8 cellular contexts compared by ENCODE assay signal in the genomic region with DNA sequence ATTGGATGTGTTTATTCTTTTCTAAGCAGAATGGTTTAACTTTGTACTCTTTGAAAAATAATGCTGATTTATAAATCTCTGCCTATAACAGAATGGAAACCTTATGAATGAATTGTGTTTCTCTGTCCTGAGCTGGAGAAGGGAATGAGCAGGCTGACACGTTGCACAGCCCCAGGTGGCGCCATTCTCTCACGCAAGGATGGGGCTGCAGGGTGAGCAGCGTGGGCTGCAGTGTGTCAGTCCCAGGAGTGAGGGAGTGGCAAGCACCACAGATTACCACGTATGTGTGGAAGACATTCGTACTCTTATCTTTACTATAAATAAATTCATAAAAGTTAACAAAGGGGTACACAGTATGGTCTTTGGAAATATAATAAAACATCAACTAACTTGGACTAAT. TPM values are rescaled to one million over a fixed set of nuclear protein-coding genes. Genes with fewer than 3 reads are reported as not detected.
DNase-seq lines count a peak whose midpoint lies in the region; ATAC-seq and TF ChIP-seq lines count a peak whose summit lies in the region.

No MANE protein-coding gene starts in this region.

- H3K4me3 Mint-ChIP-seq in endothelial cell (ENCODE audit: unreplicated experiment) (no peak overlapping the region), naive B cell (no peak overlapping the region)

- no peaks in the 10 kb centered on the region for H3K4me1 Mint-ChIP-seq in endothelial cell (ENCODE audit: unreplicated experiment)
- peaks cover 0 to 2% (median 0%) of the 10 kb centered on the region in 3 donors for H3K4me1 Mint-ChIP-seq in naive B cell

- H3K27ac Mint-ChIP-seq in endothelial cell (ENCODE audit: unreplicated experiment) (no peak overlapping the region), naive B cell (no peak overlapping the region)

- TF ChIP-seq CTCF in endothelial cell (IDR thresholded peaks at IDR 0.05; ENCODE audit: unreplicated experiment) = peak; percentile 17

- DNase-seq in Daoy (ENCODE audit: low read depth) (peak; percentile 14), OCI-M1 (lab: John Stamatoyannopoulos, UW) (peak; percentile 74), endothelial cell (ENCODE audit: low spot score) (peak; percentile 64), naive B cell (peak; percentile 41)

- H3K9me3 Mint-ChIP-seq in endothelial cell (ENCODE audit: unreplicated experiment) (no peaks in the 10 kb centered on the region), naive B cell (no peaks in the 10 kb centered on the region)

- H3K36me3 Mint-ChIP-seq in endothelial cell (ENCODE audit: low read depth, unreplicated experiment) = no peaks in the 10 kb centered on the region
- peaks cover 0 to 6% of the 10 kb centered on the region in 2 donors for H3K36me3 Mint-ChIP-seq in naive B cell

- peak; percentile 59 for ATAC-seq in HG03442 (IDR thresholded peaks at IDR 0.05; ENCODE audit: unreplicated experiment)
- ATAC-seq in naive B cell (ENCODE audit: low read depth in 2 of 2) = peak; percentile 55 to 78
- ATAC-seq in HG03135 (IDR thresholded peaks at IDR 0.05; ENCODE audit: unreplicated experiment) = no peak
- ATAC-seq in HG02610 (IDR thresholded peaks at IDR 0.05; ENCODE audit: unreplicated experiment) = no peak
- no peak for ATAC-seq in HG03378 (IDR thresholded peaks at IDR 0.05; ENCODE audit: unreplicated experiment)

- H3K27me3 Mint-ChIP-seq in endothelial cell (ENCODE audit: unreplicated experiment) = no peaks in the 10 kb centered on the region
- H3K27me3 Mint-ChIP-seq in naive B cell = no peaks in the 10 kb centered on the region

RNA-seq across cellular contexts. Expression of a gene that starts 33.4 kb away (rescaled TPM):
- total RNA-seq in Daoy (2014; rRNA removed; shearing (Covaris generic)) = 10.9 and 13.4 TPM in 2 replicates
- 14.3 TPM for total RNA-seq in endothelial cell (ENCODE audit: unreplicated experiment)
- polyA plus RNA-seq in naive B cell (ENCODE audit: low read depth in 6 of 6) = 10 to 100 TPM; 15.2 to 19.6 (median 16.7) TPM

Comparison
In these comparisons a context has a peak if more than half of its experiments do, and no peak if none do; other contexts are left out.
1. DNase-seq: peak in every context shown above with its lines; median percentile 74 in OCI-M1; 64 in endothelial cell; 41 in naive B cell; 14 in Daoy.
2. ATAC-seq: peak in HG03442 (single experiment) and naive B cell (2 of 2); none in HG03135 (single experiment), HG02610 (single experiment) and HG03378 (single experiment).